Comparison of ENCODE assay signal across 18 cellular contexts in the genomic region with DNA sequence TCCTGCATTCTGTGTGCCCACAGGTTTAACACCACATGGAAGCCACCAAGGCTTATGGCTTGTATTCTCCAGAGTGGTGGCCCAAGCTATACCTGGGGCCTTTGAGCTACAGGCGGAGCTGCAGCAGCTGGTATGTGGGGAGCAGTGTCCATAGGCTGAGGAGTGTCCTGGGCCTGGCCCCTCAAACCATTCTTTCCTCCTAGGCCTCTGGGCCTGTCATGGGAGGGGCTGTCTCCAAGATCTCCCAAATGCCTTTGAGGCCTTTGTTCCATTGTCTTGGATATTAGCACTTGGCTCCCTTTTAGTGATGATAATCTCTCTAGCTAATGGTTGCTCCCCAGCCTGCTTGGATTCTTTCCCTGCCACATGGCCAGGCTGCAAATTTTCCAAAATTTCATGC. TPM values are rescaled to one million over a fixed set of nuclear protein-coding genes. Genes with fewer than 3 reads are reported as not detected.
DNase-seq lines count a peak whose midpoint lies in the region; ATAC-seq, FAIRE-seq and TF ChIP-seq lines count a peak whose summit lies in the region.
"Had no signal": no experiment of that assay in that cellular context is flagged by ENCODE, and none has a peak within 500 bp of the region (broad histone marks: within the 10 kb centered on the region; RNA-seq: fewer than 3 reads in every experiment).

No MANE protein-coding gene starts in this region.

- ATAC-seq in A549, result no peak

- WGBS in A549 (ENCODE audit: missing lambda C conversion rate), result no CpG with 5 or more reads among the region's 1 CpG

- no peaks in the 10 kb centered on the region for H3K27me3 ChIP-seq in BLaER1 treated with 17β-estradiol and CSF1 and Interleukin-3, amounts not matched to agents 10 nM and 100 nM
- H3K27me3 ChIP-seq in dorsolateral prefrontal cortex, result no peaks in the 10 kb centered on the region

- no peak for TF ChIP-seq EP300 in A549 (IDR thresholded peaks at IDR 0.05)

- CTCF ChIA-PET in A549 (lab: Yijun Ruan, JAX) (interaction anchor here (0.7 to 2.4 kb wide), 2 partner anchors 17 to 38 kb away, joined by 4 to 12 read pairs; no protein-coding TSS in a partner anchor), RWPE1 (lab: Yijun Ruan, JAX) (no interaction called here)

- no peaks in the 10 kb centered on the region for H4K20me1 ChIP-seq in BLaER1 treated with 17β-estradiol and CSF1 and Interleukin-3, amounts not matched to agents 10 nM and 100 nM

- TF ChIP-seq POLR2A in A549 (IDR thresholded peaks at IDR 0.05; ENCODE audit: low read length), result no peak

- no peak overlapping the region for H3K27ac ChIP-seq in A549
- H3K27ac ChIP-seq in BLaER1 treated with 17β-estradiol and CSF1 and Interleukin-3, amounts not matched to agents 10 nM and 100 nM, result peak overlapping the region in 8 of 11 experiments; percentile 6 to 56 (median 44); a peak in 15 of 22 replicates
- peak overlapping the region; percentile 98; the same call in 1 of the 2 replicates for H3K27ac ChIP-seq in RWPE1
- H3K27ac ChIP-seq in kidney (ENCODE audit: low read depth in 2 of 2, low read length in 2 of 2), result no peak overlapping the region
- no peak overlapping the region for H3K27ac ChIP-seq in substantia nigra (ENCODE audit: low read depth, low read length, poor library complexity, severe bottlenecking)
- H3K27ac ChIP-seq in dorsolateral prefrontal cortex, result no peak overlapping the region

- H3K4me2 ChIP-seq in A549, result no peak overlapping the region
- H3K4me2 ChIP-seq in BLaER1 treated with 17β-estradiol and CSF1 and Interleukin-3, amounts not matched to agents 10 nM and 100 nM, result peak overlapping the region in 8 of 11 experiments; percentile 58 to 86 (median 71); a peak in 9 of 22 replicates
- H3K4me2 ChIP-seq: SK-N-SH had no signal

- peaks cover 11% of the 10 kb centered on the region; the same call in 2 of the 3 replicates for H3K9me3 ChIP-seq in A549
- peaks cover 20 to 35% (median 25%) of the 10 kb centered on the region in 11 experiments for H3K9me3 ChIP-seq in BLaER1 treated with 17β-estradiol and CSF1 and Interleukin-3, amounts not matched to agents 10 nM and 100 nM (replicated peaks in 1 of 11)
- no peaks in the 10 kb centered on the region for H3K9me3 ChIP-seq in kidney (ENCODE audit: control insufficient read depth in 1 of 2, low read length in 2 of 2)
- H3K9me3 ChIP-seq: SK-N-SH had no signal

- H3K9ac ChIP-seq in BLaER1 treated with 17β-estradiol and CSF1 and Interleukin-3, amounts not matched to agents 10 nM and 100 nM, result no peak overlapping the region
- no peak overlapping the region for H3K9ac ChIP-seq in kidney (ENCODE audit: low read length in 2 of 2)
- H3K9ac ChIP-seq: SK-N-SH had no signal

- H3K4me1 ChIP-seq in A549 (peaks cover 31% of the 10 kb centered on the region), kidney (ENCODE audit: control insufficient read depth in 1 of 2, insufficient read depth in 1 of 2, low read depth in 1 of 2, low read length in 2 of 2) (peaks cover 24 to 32% of the 10 kb centered on the region in 2 donors)
- H3K4me1 ChIP-seq in BLaER1 treated with 17β-estradiol and CSF1 and Interleukin-3, amounts not matched to agents 10 nM and 100 nM, result peaks cover 62 to 85% (median 72%) of the 10 kb centered on the region in 10 experiments

- POLR2A ChIA-PET in A549 (lab: Yijun Ruan, JAX), result no interaction called here
- POLR2A ChIA-PET in RWPE1 (lab: Yijun Ruan, JAX; ENCODE audit: low non-redundant PET), result no interaction called here

- DNase-seq in A549 (ENCODE audit: low read depth in 1 of 2, low spot score in 1 of 2) (no peak), RWPE1 (ENCODE audit: low spot score) (no peak), kidney (peak; percentile 18), retina (no peak), substantia nigra (lab: John Stamatoyannopoulos, UW) (no peak), dorsolateral prefrontal cortex (no peak)
- DNase-seq: ACHN; COR-L47; HFFc6; NCI-H1694 treated with DMSO at 0.1 percent for 48 hours; NCI-H748 treated with DMSO at 0.1 percent for 48 hours; NK-92 treated with Interleukin-12 subunit alpha and Interleukin-12 subunit beta, amount 100 ng/mL, for 24 hours; SHP77; SK-N-SH had no signal

- H3K4me3 ChIP-seq in A549, result no peak overlapping the region
- H3K4me3 ChIP-seq in BLaER1 treated with 17β-estradiol and CSF1 and Interleukin-3, amounts not matched to agents 10 nM and 100 nM, result peak overlapping the region in 9 of 10 experiments; percentile 13 to 47 (median 31); a peak in 15 of 20 replicates
- H3K4me3 ChIP-seq in kidney (ENCODE audit: low read length in 2 of 2), result no peak overlapping the region
- H3K4me3 ChIP-seq in dorsolateral prefrontal cortex, result no peak overlapping the region

- peaks cover 0 to 13% (median 8%) of the 10 kb centered on the region in 11 experiments; a peak in 9 of 22 replicates for H3K36me3 ChIP-seq in BLaER1 treated with 17β-estradiol and CSF1 and Interleukin-3, amounts not matched to agents 10 nM and 100 nM
- no peaks in the 10 kb centered on the region for H3K36me3 ChIP-seq in kidney (ENCODE audit: control insufficient read depth in 1 of 2, insufficient read depth in 2 of 2, low read length in 2 of 2)

- TF ChIP-seq RAD21 in A549 (conservative IDR thresholded peaks at IDR 0.05 in 1 of 2, IDR thresholded peaks at IDR 0.05 in 1 of 2), result no peak

- no peak for FAIRE-seq in A549 (lab: Jason Lieb, UNC)
- no peak for FAIRE-seq in kidney (lab: Jason Lieb, UNC)
- FAIRE-seq: G401.6, HTR-8/SVneo, RCC 7860 had no signal

- intact Hi-C loops in kidney (cut with DNase I) (no loop called here), dorsolateral prefrontal cortex (cut with DNase I) (no loop called here)

- no peak for TF ChIP-seq CTCF in A549 (IDR thresholded peaks at IDR 0.05)
- no peak for TF ChIP-seq CTCF in RWPE1 (conservative IDR thresholded peaks at IDR 0.05; ENCODE audit: low read depth)
- TF ChIP-seq CTCF in kidney (IDR thresholded peaks at IDR 0.05; ENCODE audit: borderline replicate concordance, extremely low read depth, insufficient read depth), result no peak
- no peak for TF ChIP-seq CTCF in dorsolateral prefrontal cortex (IDR thresholded peaks at IDR 0.05 in 54 of 56, conservative IDR thresholded peaks at IDR 0.05 in 2 of 56; ENCODE audit: low read depth in 1 of 56, partially characterized antibody in 56 of 56)

TF ChIP-seq in A549, 52 proteins besides CTCF, POLR2A, EP300 and RAD21:
- TF ChIP-seq ZC3H11A (IDR thresholded peaks at IDR 0.05) (no peak), KDM5A (IDR thresholded peaks at IDR 0.05) (no peak), ZFP36 (IDR thresholded peaks at IDR 0.05; ENCODE audit: borderline replicate concordance, partially characterized antibody) (peak; percentile 97)

RNA-seq across cellular contexts. Expression of gene TBC1D22A, which starts 6.4 kb away (rescaled TPM):
- polyA plus RNA-seq in A549 (2011; rRNA removed) (10.4 and 10.8 TPM in 2 replicates), A549 (2017; fragmentation: RNase III; extraction: RNeasy Plus Mini Kit Qiagen cat#74134 plus additional on column Dnase treatment) (8.2 to 9.7 TPM (median 8.9 TPM) in 3 replicates), kidney (ENCODE audit: insufficient read depth, low read depth, low replicate concordance) (24.6 TPM)
- 11.2 and 11.7 TPM in 2 replicates for polyA plus RNA-seq in A549 (2012; cell fraction: cytosol; rRNA removed)
- 11.0 and 12.8 TPM in 2 replicates for polyA plus RNA-seq in A549 (2012; cell fraction: nucleus; rRNA removed)
- polyA minus RNA-seq in A549 (2011; rRNA and poly(A)+ RNA removed), result 8.2 and 12.6 TPM in 2 replicates
- total RNA-seq in kidney (39.4 TPM), dorsolateral prefrontal cortex (10 to 100 TPM; 20.0 to 36.0 (median 27.2) TPM)

RNA-seq across cellular contexts. Expression of gene CERK, which starts 18.0 kb away (rescaled TPM):
- 13.1 and 17.7 TPM in 2 replicates for polyA plus RNA-seq in A549 (2011; rRNA removed)
- polyA plus RNA-seq in A549 (2012; cell fraction: cytosol; rRNA removed), result 9.7 and 12.6 TPM in 2 replicates
- 9.7 and 13.4 TPM in 2 replicates for polyA plus RNA-seq in A549 (2012; cell fraction: nucleus; rRNA removed)
- 13.8 to 15.6 TPM (median 15.6 TPM) in 3 replicates for polyA plus RNA-seq in A549 (2017; fragmentation: RNase III; extraction: RNeasy Plus Mini Kit Qiagen cat#74134 plus additional on column Dnase treatment)
- polyA minus RNA-seq in A549 (2011; rRNA and poly(A)+ RNA removed), result 16.0 and 23.4 TPM in 2 replicates
- total RNA-seq in kidney, result 28.2 TPM
- 21.6 TPM for polyA plus RNA-seq in kidney (ENCODE audit: insufficient read depth, low read depth, low replicate concordance)
- total RNA-seq in dorsolateral prefrontal cortex, result 10 to 100 TPM; 24.8 to 72.6 (median 52.4) TPM

Comparison
In these comparisons a context has a peak if more than half of its experiments do, and no peak if none do; other contexts are left out.
1. H3K27ac ChIP-seq: peak in BLaER1 treated with 17β-estradiol and CSF1 and Interleukin-3, amounts not matched to agents 10 nM and 100 nM (8 of 11) and RWPE1 (single experiment); none in A549 (0 of 2), kidney (0 of 2), substantia nigra (single experiment) and dorsolateral prefrontal cortex (0 of 59).
2. H3K4me3 ChIP-seq: peak in BLaER1 treated with 17β-estradiol and CSF1 and Interleukin-3, amounts not matched to agents 10 nM and 100 nM (9 of 10); none in A549 (single experiment), kidney (0 of 2) and dorsolateral prefrontal cortex (0 of 59).